In the genomic region with DNA sequence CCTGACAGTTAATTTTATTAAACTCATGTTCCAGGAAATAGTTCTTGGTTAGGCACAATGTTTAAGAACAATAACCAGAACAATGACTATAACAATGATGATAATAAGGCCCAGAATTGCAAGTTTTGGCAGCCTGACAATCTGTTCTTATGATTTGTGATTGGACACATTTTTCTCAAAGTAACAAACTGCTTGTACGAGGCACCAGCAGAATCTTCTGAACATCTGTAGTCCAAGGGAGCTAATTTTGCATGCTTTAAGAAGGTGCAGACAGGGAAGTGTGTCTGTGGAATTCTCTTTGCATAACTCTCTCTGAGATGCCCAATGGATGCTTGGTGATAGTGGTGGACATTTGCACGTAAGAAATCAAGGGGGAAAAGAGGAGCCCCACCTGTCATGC, we compare ENCODE assay signal across 14 cellular contexts.
DNase-seq lines count a peak whose midpoint lies in the region; ATAC-seq and TF ChIP-seq lines count a peak whose summit lies in the region.
"Had no signal": no experiment of that assay in that cellular context is flagged by ENCODE, and none has a peak within 500 bp of the region (broad histone marks: within the 10 kb centered on the region; RNA-seq: fewer than 3 reads in every experiment).

No MANE protein-coding gene starts in this region.

- POLR2A ChIA-PET in activated CD4-positive, alpha-beta T cell treated with anti-CD3 and anti-CD28 coated beads for 36 hours (lab: Charles Lee) = no interaction called here

- H3K36me3 ChIP-seq in SK-N-MC (ENCODE audit: insufficient read depth, low read length) = peaks cover 4% of the 10 kb centered on the region; the same call in 1 of the 2 replicates
- H3K36me3 ChIP-seq: BLaER1 treated with 17β-estradiol and CSF1 and Interleukin-3, amounts not matched to agents 10 nM and 100 nM had no signal

- H3K36me3 Mint-ChIP-seq in activated CD4-positive, alpha-beta T cell treated with anti-CD3 and anti-CD28 coated beads for 36 hours (ENCODE audit: low read depth) = no peaks in the 10 kb centered on the region
- H3K36me3 Mint-ChIP-seq: CD8-positive, alpha-beta T cell had no signal

- DNase-seq in AG10803 (ENCODE audit: low read depth) = peak; percentile 42
- no peak for DNase-seq in SK-N-MC (ENCODE audit: low read depth, low spot score)
- DNase-seq in fibroblast of pulmonary artery (ENCODE audit: low read depth) = peak; percentile 71
- DNase-seq in HuH-7.5 (ENCODE audit: low spot score) = no peak
- no peak for DNase-seq in HPDE6-E6E7 (ENCODE audit: extremely low spot score)
- no peak for DNase-seq in activated CD4-positive, alpha-beta T cell treated with anti-CD3 and anti-CD28 coated beads for 36 hours
- DNase-seq: Calu3; CD8-positive, alpha-beta T cell; GF-D8; H9 had no signal

- H3K4me1 Mint-ChIP-seq in activated CD4-positive, alpha-beta T cell treated with anti-CD3 and anti-CD28 coated beads for 36 hours = no peaks in the 10 kb centered on the region
- H3K4me1 Mint-ChIP-seq: B cell had no signal

- TF ChIP-seq CTCF in AG10803 (conservative IDR thresholded peaks at IDR 0.05; ENCODE audit: low read length) (no peak), fibroblast of pulmonary artery (IDR thresholded peaks at IDR 0.05; ENCODE audit: low read length, missing control alignments) (no peak)

- peaks cover 7% of the 10 kb centered on the region; the same call in 1 of the 2 replicates for H3K9me3 ChIP-seq in SK-N-MC (ENCODE audit: low read depth, low read length)

- H3K27me3 Mint-ChIP-seq in activated CD4-positive, alpha-beta T cell treated with anti-CD3 and anti-CD28 coated beads for 36 hours = no peaks in the 10 kb centered on the region
- H3K27me3 Mint-ChIP-seq: B cell had no signal

- intact Hi-C loops in activated CD4-positive, alpha-beta T cell treated with anti-CD3 and anti-CD28 coated beads for 36 hours (cut with DNase I, micrococcal nuclease) = no loop called here

- H3K9me3 Mint-ChIP-seq in activated CD4-positive, alpha-beta T cell treated with anti-CD3 and anti-CD28 coated beads for 36 hours (ENCODE audit: low read depth) = peaks cover 8% of the 10 kb centered on the region
- H3K9me3 Mint-ChIP-seq: H9 had no signal

- peak overlapping the region; percentile 98 for H3K27ac ChIP-seq in SK-N-MC
- H3K27ac ChIP-seq: BLaER1 treated with 17β-estradiol and CSF1 and Interleukin-3, amounts not matched to agents 10 nM and 100 nM; KMS-11 had no signal

- ATAC-seq in activated CD4-positive, alpha-beta T cell treated with anti-CD3 and anti-CD28 coated beads for 36 hours = no peak
- ATAC-seq: CD8-positive, alpha-beta T cell; GM12878 had no signal

- CTCF ChIA-PET in activated CD4-positive, alpha-beta T cell treated with anti-CD3 and anti-CD28 coated beads for 36 hours (lab: Charles Lee) = no interaction called here

- peak overlapping the region; percentile 12 for H3K9ac ChIP-seq in SK-N-MC (ENCODE audit: insufficient read length)
- H3K9ac ChIP-seq: BLaER1 treated with 17β-estradiol and CSF1 and Interleukin-3, amounts not matched to agents 10 nM and 100 nM; KMS-11 had no signal

- no peak overlapping the region for H3K4me3 Mint-ChIP-seq in activated CD4-positive, alpha-beta T cell treated with anti-CD3 and anti-CD28 coated beads for 36 hours
- H3K4me3 Mint-ChIP-seq: B cell; CD8-positive, alpha-beta T cell; H9 had no signal

- H3K4me3 ChIP-seq in AG10803 (ENCODE audit: low read length) = no peak overlapping the region
- peak overlapping the region; percentile 6; the same call in 1 of the 2 replicates for H3K4me3 ChIP-seq in SK-N-MC
- no peak overlapping the region for H3K4me3 ChIP-seq in fibroblast of pulmonary artery (replicated peaks; ENCODE audit: low read depth, low read length)
- H3K4me3 ChIP-seq: BLaER1 treated with 17β-estradiol and CSF1 and Interleukin-3, amounts not matched to agents 10 nM and 100 nM; GM12878 had no signal

- no peak overlapping the region for H3K27ac Mint-ChIP-seq in activated CD4-positive, alpha-beta T cell treated with anti-CD3 and anti-CD28 coated beads for 36 hours
- H3K27ac Mint-ChIP-seq: B cell; CD8-positive, alpha-beta T cell; H9 had no signal

Comparison
In these comparisons a context has a peak if more than half of its experiments do, and no peak if none do; other contexts are left out.
1. DNase-seq: peak in AG10803 (single experiment) and fibroblast of pulmonary artery (single experiment); none in SK-N-MC (single experiment), HuH-7.5 (single experiment), HPDE6-E6E7 (single experiment) and activated CD4-positive, alpha-beta T cell treated with anti-CD3 and anti-CD28 coated beads for 36 hours (single experiment).